8 cellular contexts compared by ENCODE assay signal in the genomic region with DNA sequence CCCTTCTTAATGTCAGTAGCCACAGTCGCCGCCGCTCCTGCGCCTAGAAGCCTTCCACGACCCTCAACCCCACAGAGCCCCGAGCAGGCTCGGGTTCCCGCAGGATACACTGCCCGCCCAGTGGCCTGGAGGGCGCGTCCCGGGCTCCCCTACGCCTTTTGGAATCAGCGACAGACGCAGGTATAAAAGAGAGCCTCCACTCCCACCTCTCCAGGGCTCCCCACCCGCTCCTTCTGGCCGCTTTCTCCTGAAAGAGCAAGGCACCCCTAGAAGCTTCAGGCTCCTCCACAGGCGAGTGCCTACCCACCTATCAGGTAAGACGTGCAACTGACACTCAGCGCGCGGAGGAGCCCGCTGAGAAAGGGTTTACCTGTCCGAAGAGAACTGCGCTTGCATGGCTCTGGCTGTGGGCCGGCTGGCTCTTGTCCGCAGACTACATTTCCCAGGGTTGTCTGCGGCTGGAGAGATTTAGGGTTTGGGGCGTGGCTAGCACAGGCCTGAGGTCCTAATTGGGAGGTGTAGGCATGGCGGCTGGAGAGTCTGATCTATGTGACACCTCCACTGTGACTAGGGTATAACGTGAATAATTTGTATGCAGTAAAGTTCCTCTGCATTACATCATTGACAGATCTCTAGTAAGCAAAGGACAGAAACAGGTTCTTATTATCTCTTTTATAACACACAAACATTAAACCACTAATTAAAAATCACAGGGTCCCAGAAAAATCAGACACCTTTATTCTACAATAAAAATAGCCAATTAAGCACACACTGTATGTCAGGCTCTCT. TPM values are rescaled to one million over a fixed set of nuclear protein-coding genes. Genes with fewer than 3 reads are reported as not detected.
DNase-seq lines count a peak whose midpoint lies in the region; ATAC-seq and TF ChIP-seq lines count a peak whose summit lies in the region.

No MANE protein-coding gene starts in this region.

- H3K27me3 ChIP-seq in esophagus squamous epithelium: no peaks in the 10 kb centered on the region
- no peaks in the 10 kb centered on the region for H3K27me3 ChIP-seq in mucosa of rectum (ENCODE audit: control insufficient read depth in 2 of 2, insufficient read depth in 2 of 2, low read length in 2 of 2)

- H3K36me3 ChIP-seq in esophagus squamous epithelium (no peaks in the 10 kb centered on the region), mucosa of rectum (ENCODE audit: control insufficient read depth in 2 of 2, insufficient read depth in 2 of 2, low read length in 2 of 2) (no peaks in the 10 kb centered on the region)

- peak overlapping the region; percentile 39 to 82 (median 74) for H3K27ac ChIP-seq in esophagus squamous epithelium
- H3K27ac ChIP-seq in mucosa of rectum (ENCODE audit: low read depth in 2 of 2, low read length in 2 of 2): peak overlapping the region; percentile 11 to 59

- intact Hi-C loops in esophagus squamous epithelium (cut with DNase I): loop anchor here (2.0 kb wide), 1 partner anchor 14 kb away; a partner anchor contains a TSS

- H3K9ac ChIP-seq in mucosa of rectum (ENCODE audit: low read depth in 1 of 2, low read length in 2 of 2): peak overlapping the region; percentile 64 to 66

- H3K4me1 ChIP-seq in esophagus squamous epithelium (peaks cover 0 to 26% (median 0%) of the 10 kb centered on the region in 3 donors), mucosa of rectum (ENCODE audit: control insufficient read depth in 2 of 2, insufficient read depth in 2 of 2, low read length in 2 of 2) (peaks cover 0 to 6% of the 10 kb centered on the region in 2 donors)

- TF ChIP-seq CTCF in esophagus squamous epithelium (IDR thresholded peaks at IDR 0.05): no peak

- H3K4me3 ChIP-seq in esophagus squamous epithelium (peak overlapping the region; percentile 57 to 83 (median 80)), mucosa of rectum (ENCODE audit: low read length in 2 of 2) (peak overlapping the region; percentile 67 to 83)

- ATAC-seq in HG02588 (IDR thresholded peaks at IDR 0.05; ENCODE audit: unreplicated experiment): peak; percentile 80
- no peak for ATAC-seq in GM21717 (IDR thresholded peaks at IDR 0.05; ENCODE audit: unreplicated experiment)

- peak; percentile 30 for DNase-seq in CD1c-positive myeloid dendritic cell (ENCODE audit: extremely low spot score)
- peak; percentile 73 for DNase-seq in NCI-H82 (lab: John Stamatoyannopoulos, UW)
- peak; percentile 76 to 81 for DNase-seq in activated T-cell treated with anti-CD3 and anti-CD28 coated beads, Interleukin-2, amount 50 U/mL, for 48 hours
- no peak for DNase-seq in esophagus squamous epithelium (lab: John Stamatoyannopoulos, UW)
- DNase-seq in stimulated activated CD8-positive, alpha-beta memory T cell treated with anti-CD3 and anti-CD28 coated beads, Interleukin-4, amount 100 ng/mL, for 1 hour (ENCODE audit: low read depth in 2 of 2, low spot score in 1 of 2): peak; percentile 31 to 40

- WGBS in esophagus squamous epithelium, 2 donors: 1 to 6% methylated on average over 9 to 27 of the region's 31 CpGs

- H3K9me3 ChIP-seq in esophagus squamous epithelium (no peaks in the 10 kb centered on the region), mucosa of rectum (ENCODE audit: control insufficient read depth in 2 of 2, low read length in 2 of 2) (no peaks in the 10 kb centered on the region)

- peak in 1 of 4 donors; percentile 23 for TF ChIP-seq POLR2A in esophagus squamous epithelium (IDR thresholded peaks at IDR 0.05)

RNA-seq across cellular contexts. Expression of a gene that starts 13.5 kb away (rescaled TPM):
- 1 to 10 TPM in 2 of 4 donors, under 1 TPM in 2; 0.53 to 1.3 (median 0.97) TPM for total RNA-seq in esophagus squamous epithelium
